ENCODE assay signal across 1 cellular context in genomic region chr7:1196421-1196820, GRCh38. TPM values are rescaled to one million over a fixed set of nuclear protein-coding genes. Genes with fewer than 3 reads are reported as not detected.
"Had no signal": no experiment of that assay in that cellular context is flagged by ENCODE, and none has a peak within 500 bp of the region (broad histone marks: within the 10 kb centered on the region; RNA-seq: fewer than 3 reads in every experiment).

No MANE protein-coding gene starts in this region.

RNA-seq across cellular contexts. Expression of gene UNCX, which starts 36.3 kb away (rescaled TPM):
- polyA plus RNA-seq: SK-N-SH had no signal
